ENCODE assay signal across 1 cellular context in genomic region chr5:75611324-75612210, GRCh38.
TF ChIP-seq lines count a peak whose summit lies in the region.

Gene ANKDD1B, plus strand, starts transcription at chr5:75611453. Its CDS starts 182 bp downstream, at chr5:75611635.

TF ChIP-seq in HepG2, 621 proteins besides CTCF, POLR2A, EP300 and RAD21 (continued from another document):
- TF ChIP-seq ZNF503 (CRISPR knock-in tag; IDR thresholded peaks at IDR 0.05) (no peak), ZNF7 (CRISPR knock-in tag; IDR thresholded peaks at IDR 0.05) (no peak), ZNF772 (CRISPR knock-in tag; IDR thresholded peaks at IDR 0.05) (no peak), ZBTB14 (CRISPR knock-in tag; IDR thresholded peaks at IDR 0.05) (no peak), ZNF614 (CRISPR knock-in tag; IDR thresholded peaks at IDR 0.05; ENCODE audit: borderline replicate concordance) (no peak), LCORL (IDR thresholded peaks at IDR 0.05) (no peak), LCORL (CRISPR knock-in tag; IDR thresholded peaks at IDR 0.05) (no peak), PHF8 (CRISPR knock-in tag; IDR thresholded peaks at IDR 0.05) (peak; percentile 57), ZNF782 (CRISPR knock-in tag; IDR thresholded peaks at IDR 0.05; ENCODE audit: borderline replicate concordance) (no peak), ZNF878 (CRISPR knock-in tag; IDR thresholded peaks at IDR 0.05) (no peak), ZNF768 (CRISPR knock-in tag; IDR thresholded peaks at IDR 0.05) (peak; percentile 25; the same call in 1 of the 2 replicates)
- TF ChIP-seq, protein P1, sequence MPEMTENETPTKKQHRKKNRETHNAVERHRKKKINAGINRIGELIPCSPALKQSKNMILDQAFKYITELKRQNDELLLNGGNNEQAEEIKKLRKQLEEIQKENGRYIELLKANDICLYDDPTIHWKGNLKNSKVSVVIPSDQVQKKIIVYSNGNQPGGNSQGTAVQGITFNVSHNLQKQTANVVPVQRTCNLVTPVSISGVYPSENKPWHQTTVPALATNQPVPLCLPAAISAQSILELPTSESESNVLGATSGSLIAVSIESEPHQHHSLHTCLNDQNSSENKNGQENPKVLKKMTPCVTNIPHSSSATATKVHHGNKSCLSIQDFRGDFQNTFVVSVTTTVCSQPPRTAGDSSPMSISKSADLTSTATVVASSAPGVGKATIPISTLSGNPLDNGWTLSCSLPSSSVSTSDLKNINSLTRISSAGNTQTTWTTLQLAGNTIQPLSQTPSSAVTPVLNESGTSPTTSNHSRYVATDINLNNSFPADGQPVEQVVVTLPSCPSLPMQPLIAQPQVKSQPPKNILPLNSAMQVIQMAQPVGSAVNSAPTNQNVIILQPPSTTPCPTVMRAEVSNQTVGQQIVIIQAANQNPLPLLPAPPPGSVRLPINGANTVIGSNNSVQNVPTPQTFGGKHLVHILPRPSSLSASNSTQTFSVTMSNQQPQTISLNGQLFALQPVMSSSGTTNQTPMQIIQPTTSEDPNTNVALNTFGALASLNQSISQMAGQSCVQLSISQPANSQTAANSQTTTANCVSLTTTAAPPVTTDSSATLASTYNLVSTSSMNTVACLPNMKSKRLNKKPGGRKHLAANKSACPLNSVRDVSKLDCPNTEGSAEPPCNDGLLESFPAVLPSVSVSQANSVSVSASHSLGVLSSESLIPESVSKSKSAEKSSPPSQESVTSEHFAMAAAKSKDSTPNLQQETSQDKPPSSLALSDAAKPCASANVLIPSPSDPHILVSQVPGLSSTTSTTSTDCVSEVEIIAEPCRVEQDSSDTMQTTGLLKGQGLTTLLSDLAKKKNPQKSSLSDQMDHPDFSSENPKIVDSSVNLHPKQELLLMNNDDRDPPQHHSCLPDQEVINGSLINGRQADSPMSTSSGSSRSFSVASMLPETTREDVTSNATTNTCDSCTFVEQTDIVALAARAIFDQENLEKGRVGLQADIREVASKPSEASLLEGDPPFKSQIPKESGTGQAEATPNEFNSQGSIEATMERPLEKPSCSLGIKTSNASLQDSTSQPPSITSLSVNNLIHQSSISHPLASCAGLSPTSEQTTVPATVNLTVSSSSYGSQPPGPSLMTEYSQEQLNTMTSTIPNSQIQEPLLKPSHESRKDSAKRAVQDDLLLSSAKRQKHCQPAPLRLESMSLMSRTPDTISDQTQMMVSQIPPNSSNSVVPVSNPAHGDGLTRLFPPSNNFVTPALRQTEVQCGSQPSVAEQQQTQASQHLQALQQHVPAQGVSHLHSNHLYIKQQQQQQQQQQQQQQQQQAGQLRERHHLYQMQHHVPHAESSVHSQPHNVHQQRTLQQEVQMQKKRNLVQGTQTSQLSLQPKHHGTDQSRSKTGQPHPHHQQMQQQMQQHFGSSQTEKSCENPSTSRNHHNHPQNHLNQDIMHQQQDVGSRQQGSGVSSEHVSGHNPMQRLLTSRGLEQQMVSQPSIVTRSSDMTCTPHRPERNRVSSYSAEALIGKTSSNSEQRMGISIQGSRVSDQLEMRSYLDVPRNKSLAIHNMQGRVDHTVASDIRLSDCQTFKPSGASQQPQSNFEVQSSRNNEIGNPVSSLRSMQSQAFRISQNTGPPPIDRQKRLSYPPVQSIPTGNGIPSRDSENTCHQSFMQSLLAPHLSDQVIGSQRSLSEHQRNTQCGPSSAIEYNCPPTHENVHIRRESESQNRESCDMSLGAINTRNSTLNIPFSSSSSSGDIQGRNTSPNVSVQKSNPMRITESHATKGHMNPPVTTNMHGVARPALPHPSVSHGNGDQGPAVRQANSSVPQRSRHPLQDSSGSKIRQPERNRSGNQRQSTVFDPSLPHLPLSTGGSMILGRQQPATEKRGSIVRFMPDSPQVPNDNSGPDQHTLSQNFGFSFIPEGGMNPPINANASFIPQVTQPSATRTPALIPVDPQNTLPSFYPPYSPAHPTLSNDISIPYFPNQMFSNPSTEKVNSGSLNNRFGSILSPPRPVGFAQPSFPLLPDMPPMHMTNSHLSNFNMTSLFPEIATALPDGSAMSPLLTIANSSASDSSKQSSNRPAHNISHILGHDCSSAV (CRISPR knock-in tag; IDR thresholded peaks at IDR 0.05; ENCODE audit: borderline replicate concordance): no peak
